In the genomic region with DNA sequence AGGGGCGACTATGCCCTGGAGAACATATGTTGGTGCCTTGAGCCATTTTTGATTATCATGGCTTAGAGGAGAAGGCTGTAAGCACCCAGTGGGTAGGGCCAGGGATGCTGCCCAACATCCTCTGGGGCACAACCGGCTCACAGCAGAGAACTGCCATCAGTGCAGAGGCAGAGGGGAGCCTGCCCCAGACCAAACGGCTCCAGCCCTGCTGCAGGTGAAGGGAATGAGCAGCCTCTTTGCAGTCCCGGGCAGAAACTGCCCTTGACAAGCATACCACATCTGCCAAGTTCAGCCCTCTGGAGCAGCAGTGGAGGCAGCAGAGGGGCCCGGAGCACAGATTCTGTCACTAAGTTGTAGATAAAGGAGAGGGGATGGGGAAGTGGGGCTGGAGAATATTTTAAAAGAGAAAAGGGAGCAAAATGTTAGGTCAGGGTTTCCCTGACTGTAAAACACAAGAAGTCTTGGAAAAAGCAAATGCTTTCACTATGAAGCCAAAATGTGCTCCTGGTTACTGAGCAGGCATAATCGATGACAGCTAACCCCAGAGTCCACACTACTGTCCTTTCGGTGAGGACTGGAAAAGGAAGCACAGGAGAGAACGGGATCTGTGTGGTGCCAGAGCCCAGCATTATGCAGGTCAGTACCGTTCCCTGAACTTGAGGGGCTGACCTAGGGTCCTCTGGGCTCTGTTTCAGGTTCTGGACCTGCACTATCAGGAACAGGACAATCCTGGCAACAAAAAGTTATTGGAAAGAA, we compare ENCODE assay signal across 21 cellular contexts.
A peak's percentile ranks its signal among the peaks of the same experiment; 100 is the strongest.
DNase-seq lines count a peak whose midpoint lies in the region; ATAC-seq, FAIRE-seq and TF ChIP-seq lines count a peak whose summit lies in the region.
"Had no signal": no experiment of that assay in that cellular context is flagged by ENCODE, and none has a peak within 500 bp of the region (broad histone marks: within the 10 kb centered on the region; RNA-seq: fewer than 3 reads in every experiment).

No MANE protein-coding gene starts in this region.

- no peak for TF ChIP-seq EP300 in GM12878 (IDR thresholded peaks at IDR 0.05; ENCODE audit: borderline replicate concordance in 1 of 2, control insufficient read depth in 1 of 2, low read depth in 2 of 2, low read length in 2 of 2)

- no peaks in the 10 kb centered on the region for H3K27me3 ChIP-seq in CD4-positive, CD25-positive, alpha-beta regulatory T cell (ENCODE audit: control insufficient read depth, insufficient read depth, low read length)
- H3K27me3 ChIP-seq in GM12878 (replicated peaks in 1 of 2; ENCODE audit: control insufficient read depth in 2 of 2, insufficient read depth in 2 of 2, low read length in 1 of 2) (no peaks in the 10 kb centered on the region), brain microvascular endothelial cell (replicated peaks) (no peaks in the 10 kb centered on the region)
- H3K27me3 ChIP-seq: heart right ventricle, spleen, thyroid gland had no signal

- CTCF ChIA-PET in activated CD4-positive, alpha-beta T cell treated with anti-CD3 and anti-CD28 coated beads, Interleukin-2, amount 10 ng/mL, durations not matched to agents 7 days and 5 days (lab: Charles Lee), result no interaction called here
- CTCF ChIA-PET in GM12878 (lab: Yijun Ruan, JAX), result no interaction called here

- no peaks in the 10 kb centered on the region for H3K27me3 Mint-ChIP-seq in activated CD4-positive, alpha-beta T cell treated with anti-CD3 and anti-CD28 coated beads, Interleukin-2, amount 10 ng/mL, durations not matched to agents 7 days and 5 days
- H3K27me3 Mint-ChIP-seq in CD4-positive, CD25-positive, alpha-beta regulatory T cell, result no peaks in the 10 kb centered on the region
- no peaks in the 10 kb centered on the region for H3K27me3 Mint-ChIP-seq in natural killer cell (ENCODE audit: low read depth in 2 of 2)

- TF ChIP-seq CTCF in GM12878 (IDR thresholded peaks at IDR 0.05 in 2 of 3, conservative IDR thresholded peaks at IDR 0.05 in 1 of 3; ENCODE audit: control insufficient read depth in 2 of 3, extremely low read depth in 1 of 3, insufficient read depth in 1 of 3, low read depth in 3 of 3, low read length in 3 of 3) (no peak), natural killer cell (IDR thresholded peaks at IDR 0.05) (no peak), brain microvascular endothelial cell (IDR thresholded peaks at IDR 0.05; ENCODE audit: low read depth, low read length, missing control alignments) (no peak)

- 85% methylated on average over 9 of the region's 9 CpGs for WGBS in GM12878 (ENCODE audit: insufficient coverage, insufficient replicate concordance, low lambda C conversion rate, missing lambda C conversion rate)

- H4K20me1 ChIP-seq in GM12878 (ENCODE audit: control insufficient read depth, insufficient read depth), result no peaks in the 10 kb centered on the region; the same call in 1 of the 2 replicates

- peaks cover 39% of the 10 kb centered on the region for H3K36me3 ChIP-seq in CD4-positive, CD25-positive, alpha-beta regulatory T cell (ENCODE audit: control insufficient read depth, insufficient read depth, low read length)
- H3K36me3 ChIP-seq in GM12878 (ENCODE audit: control insufficient read depth in 2 of 2, insufficient read depth in 2 of 2, low read length in 1 of 2) (peaks cover 11 to 23% of the 10 kb centered on the region in 2 experiments), brain microvascular endothelial cell (replicated peaks) (peaks cover 2% of the 10 kb centered on the region)

- no peak for TF ChIP-seq POLR2A in GM12878 (IDR thresholded peaks at IDR 0.05; ENCODE audit: low read depth, low read length)

- H3K4me2 ChIP-seq in GM12878 (ENCODE audit: control insufficient read depth, insufficient read depth), result no peak overlapping the region

- H3K27ac ChIP-seq in CD4-positive, CD25-positive, alpha-beta regulatory T cell (ENCODE audit: insufficient read depth, low read length, poor library complexity, severe bottlenecking), result no peak overlapping the region
- peak overlapping the region; percentile 53; the same call in 1 of the 2 replicates for H3K27ac ChIP-seq in GM12878 (ENCODE audit: control insufficient read depth, insufficient read depth)
- H3K27ac ChIP-seq in brain microvascular endothelial cell, result no peak overlapping the region
- H3K27ac ChIP-seq: thyroid gland had no signal

- H3K9me3 Mint-ChIP-seq in activated CD4-positive, alpha-beta T cell treated with anti-CD3 and anti-CD28 coated beads, Interleukin-2, amount 10 ng/mL, durations not matched to agents 7 days and 5 days, result no peaks in the 10 kb centered on the region
- no peaks in the 10 kb centered on the region for H3K9me3 Mint-ChIP-seq in CD4-positive, CD25-positive, alpha-beta regulatory T cell
- H3K9me3 Mint-ChIP-seq in natural killer cell, result no peaks in the 10 kb centered on the region

- peaks cover 57% of the 10 kb centered on the region for H3K79me2 ChIP-seq in GM12878 (ENCODE audit: control insufficient read depth, insufficient read depth, low read length)

- no peak for ATAC-seq in CD4-positive, CD25-positive, alpha-beta regulatory T cell (ENCODE audit: low read depth in 2 of 2)
- ATAC-seq in GM12878, result no peak; the same call in 2 of the 3 replicates
- no peak for ATAC-seq in natural killer cell
- ATAC-seq in GM18498 (IDR thresholded peaks at IDR 0.05; ENCODE audit: unreplicated experiment), result no peak
- ATAC-seq: heart right ventricle had no signal

- peak overlapping the region; percentile 83 for H3K27ac Mint-ChIP-seq in activated CD4-positive, alpha-beta T cell treated with anti-CD3 and anti-CD28 coated beads, Interleukin-2, amount 10 ng/mL, durations not matched to agents 7 days and 5 days
- peak overlapping the region; percentile 78 to 93 (median 78) for H3K27ac Mint-ChIP-seq in CD4-positive, CD25-positive, alpha-beta regulatory T cell
- no peak overlapping the region for H3K27ac Mint-ChIP-seq in natural killer cell

- H3K4me3 Mint-ChIP-seq in activated CD4-positive, alpha-beta T cell treated with anti-CD3 and anti-CD28 coated beads, Interleukin-2, amount 10 ng/mL, durations not matched to agents 7 days and 5 days, result peak overlapping the region; percentile 2
- peak overlapping the region in 1 of 4 donors; percentile 56 for H3K4me3 Mint-ChIP-seq in CD4-positive, CD25-positive, alpha-beta regulatory T cell
- peak overlapping the region; percentile 25 for H3K4me3 Mint-ChIP-seq in natural killer cell

- DNase-seq in activated CD4-positive, alpha-beta T cell treated with anti-CD3 and anti-CD28 coated beads, Interleukin-2, amount 10 ng/mL, durations not matched to agents 7 days and 5 days, result no peak
- no peak for DNase-seq in activated CD4-positive, alpha-beta T cell treated with anti-CD3 and anti-CD28 coated beads for 48 hours
- DNase-seq in CD4-positive, CD25-positive, alpha-beta regulatory T cell, result no peak
- DNase-seq in GM12878 (ENCODE audit: low read depth, low spot score) (no peak), natural killer cell (no peak), brain microvascular endothelial cell (no peak)
- no peak for DNase-seq in stimulated activated CD4-positive, alpha-beta T cell treated with anti-CD3 and anti-CD28 coated beads, Interleukin-4, amount 100 ng/mL, for 1 hour
- DNase-seq: amniotic stem cell, cerebellar nuclear complex, DMS79, heart right ventricle, Kasumi-1, NCI-H1105, NCI-H526, spleen, thyroid gland had no signal

- intact Hi-C loops in GM12878 (cut with micrococcal nuclease; ENCODE audit: unreplicated experiment), result no loop called here
- intact Hi-C loops in natural killer cell (cut with micrococcal nuclease), result no loop called here

- SMC1A ChIA-PET in GM12878 (lab: Charles Lee; ENCODE audit: uncharacterized antibody, unreplicated experiment), result no interaction called here

- POLR2A ChIA-PET in activated CD4-positive, alpha-beta T cell treated with anti-CD3 and anti-CD28 coated beads, Interleukin-2, amount 10 ng/mL, durations not matched to agents 7 days and 5 days (lab: Charles Lee), result no interaction called here
- POLR2A ChIA-PET in GM12878 (lab: Charles Lee), result no interaction called here

- peaks cover 79% of the 10 kb centered on the region for H3K4me1 Mint-ChIP-seq in activated CD4-positive, alpha-beta T cell treated with anti-CD3 and anti-CD28 coated beads, Interleukin-2, amount 10 ng/mL, durations not matched to agents 7 days and 5 days
- peaks cover 27 to 94% (median 75%) of the 10 kb centered on the region in 4 donors for H3K4me1 Mint-ChIP-seq in CD4-positive, CD25-positive, alpha-beta regulatory T cell
- peaks cover 91 to 95% of the 10 kb centered on the region in 2 donors for H3K4me1 Mint-ChIP-seq in natural killer cell

- H2AFZ ChIP-seq in GM12878 (ENCODE audit: control insufficient read depth, low read depth, low read length), result no peak overlapping the region

- no peak for FAIRE-seq in GM12878 (lab: Jason Lieb, UNC)
- FAIRE-seq: A204.1, endometrium, HTR-8/SVneo, islet of Langerhans had no signal

- no peaks in the 10 kb centered on the region for H3K9me3 ChIP-seq in CD4-positive, CD25-positive, alpha-beta regulatory T cell (ENCODE audit: control insufficient read depth in 2 of 2, low read length in 2 of 2)
- no peaks in the 10 kb centered on the region for H3K9me3 ChIP-seq in GM12878 (replicated peaks; ENCODE audit: control insufficient read depth, insufficient read depth, low read length)
- H3K9me3 ChIP-seq: heart right ventricle, spleen, thyroid gland had no signal

- H3K4me1 ChIP-seq in CD4-positive, CD25-positive, alpha-beta regulatory T cell (ENCODE audit: control insufficient read depth, insufficient read depth, low read length, poor library complexity, severe bottlenecking), result peaks cover 38% of the 10 kb centered on the region
- H3K4me1 ChIP-seq in GM12878 (ENCODE audit: control insufficient read depth, insufficient read depth, low read length), result peaks cover 33% of the 10 kb centered on the region

- no peak overlapping the region for H3K9ac ChIP-seq in GM12878 (ENCODE audit: control insufficient read depth, insufficient read depth, low read length)

- H3K36me3 Mint-ChIP-seq in activated CD4-positive, alpha-beta T cell treated with anti-CD3 and anti-CD28 coated beads, Interleukin-2, amount 10 ng/mL, durations not matched to agents 7 days and 5 days (ENCODE audit: low read depth), result peaks cover 70% of the 10 kb centered on the region
- peaks cover 33% of the 10 kb centered on the region for H3K36me3 Mint-ChIP-seq in CD4-positive, CD25-positive, alpha-beta regulatory T cell
- H3K36me3 Mint-ChIP-seq in natural killer cell, result peaks cover 10% of the 10 kb centered on the region

- in situ Hi-C loops in GM12878 (cut with MboI) (no loop called here), brain microvascular endothelial cell (cut with HindIII; ENCODE audit: low pct_ligation_motif_present, low sequenced_read_pairs) (no loop called here)

- BruUV-seq in GM12878 (replicated peaks; lab: Mats Ljungman, UMichigan), result no TSS peak

- no peak overlapping the region for H3K4me3 ChIP-seq in CD4-positive, CD25-positive, alpha-beta regulatory T cell (ENCODE audit: low read depth, low read length)
- H3K4me3 ChIP-seq in GM12878 (no peak overlapping the region), brain microvascular endothelial cell (ENCODE audit: low read depth, low read length) (no peak overlapping the region)
- H3K4me3 ChIP-seq: heart right ventricle, spleen, thyroid gland had no signal

- RAD21 ChIA-PET in GM12878 (lab: Charles Lee; ENCODE audit: unreplicated experiment), result no interaction called here

- TF ChIP-seq RAD21 in GM12878 (IDR thresholded peaks at IDR 0.05; ENCODE audit: insufficient read depth, low read depth, low read length), result no peak

TF ChIP-seq in GM12878, 131 proteins besides CTCF, POLR2A, EP300 and RAD21 (continues in another document):
- TF ChIP-seq POLR2AphosphoS5 (IDR thresholded peaks at IDR 0.05; ENCODE audit: low read length), result no peak

Comparison
In these comparisons a context has a peak if more than half of its experiments do, and no peak if none do; other contexts are left out.
1. H3K27ac Mint-ChIP-seq: peak in activated CD4-positive, alpha-beta T cell treated with anti-CD3 and anti-CD28 coated beads, Interleukin-2, amount 10 ng/mL, durations not matched to agents 7 days and 5 days (single experiment) and CD4-positive, CD25-positive, alpha-beta regulatory T cell (3 of 3); none in natural killer cell (0 of 2).